8 cellular contexts compared by ENCODE assay signal in the genomic region with DNA sequence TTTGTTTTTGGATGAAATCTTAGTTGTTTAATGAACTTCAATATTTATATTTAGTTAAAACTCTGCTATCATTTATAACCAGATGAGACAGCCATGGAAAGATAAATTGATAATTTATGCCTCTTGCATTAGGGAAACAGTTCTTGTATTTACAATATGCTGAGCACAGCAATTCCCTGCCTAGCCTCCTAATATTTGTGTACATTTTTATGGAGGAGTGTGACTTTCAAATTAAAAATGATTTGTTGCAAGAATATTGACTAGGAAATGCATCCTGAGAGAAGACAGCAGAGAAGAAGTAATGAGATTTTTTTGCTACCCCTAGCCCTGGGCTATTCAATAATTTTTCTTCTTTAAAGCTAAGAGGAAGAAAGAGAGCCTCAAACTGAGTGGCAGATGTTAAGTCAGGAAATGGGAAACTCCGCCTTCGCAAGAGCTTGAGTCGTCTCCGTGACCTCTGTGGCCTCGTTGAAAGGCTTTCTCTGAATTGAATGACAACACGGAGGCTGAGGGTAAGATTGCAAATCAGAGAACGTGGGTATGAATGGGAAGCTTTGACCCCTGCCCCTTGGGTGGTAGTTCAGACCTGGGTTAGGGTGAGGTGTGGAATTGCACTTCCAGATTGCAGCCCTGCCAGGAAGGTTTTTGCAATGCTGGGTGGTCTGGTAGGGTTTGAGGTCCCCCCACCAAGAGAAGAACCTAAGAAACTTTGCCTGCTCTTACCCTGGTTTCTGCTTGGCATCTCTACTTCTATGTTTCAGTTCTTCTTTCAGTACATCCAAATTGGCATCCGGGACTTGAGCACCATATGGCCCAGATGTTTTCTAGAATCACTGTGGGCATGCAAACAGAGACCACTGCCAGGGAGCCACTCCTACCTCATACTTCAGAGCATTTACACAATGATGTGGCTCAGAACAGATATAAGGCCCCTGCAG.
DNase-seq lines count a peak whose midpoint lies in the region; ATAC-seq lines count a peak whose summit lies in the region.

No MANE protein-coding gene starts in this region.

- no peak overlapping the region for H3K27ac ChIP-seq in mesendoderm (ENCODE audit: low read depth, low read length)

- H3K79me1 ChIP-seq in mesendoderm (ENCODE audit: low read length) = no peaks in the 10 kb centered on the region

- no peak overlapping the region for H3K9ac ChIP-seq in mesendoderm (ENCODE audit: low read length)

- H4K8ac ChIP-seq in mesendoderm (ENCODE audit: low read depth, low read length) = no peak overlapping the region

- no peaks in the 10 kb centered on the region for H3K27me3 ChIP-seq in mesendoderm (ENCODE audit: insufficient read depth, low read length, poor library complexity)

- WGBS in mesendoderm (ENCODE audit: extremely low coverage, insufficient coverage, low lambda C conversion rate) = no CpG with 5 or more reads among the region's 8 CpGs

- H2BK15ac ChIP-seq in mesendoderm (replicated peaks; ENCODE audit: low read depth) = no peak overlapping the region

- H3K23ac ChIP-seq in mesendoderm (ENCODE audit: low read length) = no peak overlapping the region

- no peak overlapping the region for H4K5ac ChIP-seq in mesendoderm (ENCODE audit: low read length)

- H3K4me1 ChIP-seq in mesendoderm (ENCODE audit: control insufficient read depth, low read depth, low read length) = no peaks in the 10 kb centered on the region

- H3K4me2 ChIP-seq in mesendoderm (ENCODE audit: low read length) = no peak overlapping the region

- ATAC-seq in GM19468 (IDR thresholded peaks at IDR 0.05; ENCODE audit: extremely low read depth, unreplicated experiment) = peak; percentile 77
- ATAC-seq in HG03442 (IDR thresholded peaks at IDR 0.05; ENCODE audit: unreplicated experiment) = peak; percentile 92

- no peak overlapping the region for H3K4ac ChIP-seq in mesendoderm (ENCODE audit: low read depth, low read length)

- H2BK5ac ChIP-seq in mesendoderm (ENCODE audit: low read length) = no peak overlapping the region

- no peaks in the 10 kb centered on the region for H3K36me3 ChIP-seq in mesendoderm (ENCODE audit: control insufficient read depth, insufficient read depth, low read length)

- no peak overlapping the region for H3K4me3 ChIP-seq in mesendoderm (ENCODE audit: low read length)

- no peak overlapping the region for H3K18ac ChIP-seq in mesendoderm (ENCODE audit: low read length)

- H2AK5ac ChIP-seq in mesendoderm (ENCODE audit: low read length) = no peak overlapping the region

- DNase-seq in GF-D8 (lab: John Stamatoyannopoulos, UW) (peak; percentile 19), UCSD-AML1 (lab: John Stamatoyannopoulos, UW; ENCODE audit: unreplicated experiment) (peak; percentile 9), mesendoderm (peak; percentile 45), hepatic stellate cell (ENCODE audit: low spot score) (no peak), superior temporal gyrus (ENCODE audit: extremely low spot score) (no peak), DMS114 treated with DMSO at 0.1 percent for 48 hours (lab: John Stamatoyannopoulos, UW; ENCODE audit: unreplicated experiment) (no peak)

- no peak overlapping the region for H2BK120ac ChIP-seq in mesendoderm (ENCODE audit: low read depth, low read length)

- H3K56ac ChIP-seq in mesendoderm (ENCODE audit: low read length) = no peak overlapping the region

- no peaks in the 10 kb centered on the region for H3K79me2 ChIP-seq in mesendoderm (ENCODE audit: control insufficient read depth, insufficient read depth, low read length)

Comparison
In these comparisons a context has a peak if more than half of its experiments do, and no peak if none do; other contexts are left out.
1. DNase-seq: peak in GF-D8 (single experiment), UCSD-AML1 (single experiment) and mesendoderm (single experiment); none in hepatic stellate cell (single experiment), superior temporal gyrus (single experiment) and DMS114 treated with DMSO at 0.1 percent for 48 hours (single experiment).